ENCODE assay signal across 19 cellular contexts in the genomic region with DNA sequence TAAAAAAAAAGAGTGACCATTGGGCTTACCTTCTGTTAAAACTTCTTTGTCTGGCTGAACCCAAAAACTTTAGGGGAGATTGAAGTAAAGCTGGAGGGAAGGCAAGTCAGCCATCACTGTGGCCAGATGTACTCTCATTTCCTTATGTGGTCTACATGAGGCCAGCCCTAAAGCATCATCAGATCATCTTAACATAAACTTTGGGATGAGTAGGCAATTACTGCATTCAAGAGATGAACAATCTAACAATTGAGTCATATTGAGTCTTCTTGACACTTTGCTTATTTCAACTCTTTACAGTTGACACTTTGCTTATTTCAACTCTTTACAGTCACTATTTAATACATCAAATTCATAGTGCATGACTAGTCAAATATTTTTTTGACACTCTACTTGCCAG.
A peak's percentile ranks its signal among the peaks of the same experiment; 100 is the strongest.
DNase-seq lines count a peak whose midpoint lies in the region; ATAC-seq and TF ChIP-seq lines count a peak whose summit lies in the region.
"Had no signal": no experiment of that assay in that cellular context is flagged by ENCODE, and none has a peak within 500 bp of the region (broad histone marks: within the 10 kb centered on the region; RNA-seq: fewer than 3 reads in every experiment).

No MANE protein-coding gene starts in this region.

- H3K27ac ChIP-seq in smooth muscle cell (ENCODE audit: low read depth) (no peak overlapping the region), dorsolateral prefrontal cortex (no peak overlapping the region)
- H3K27ac ChIP-seq: ascending aorta, C4-2B, upper lobe of left lung had no signal

- no peaks in the 10 kb centered on the region for H3K79me2 ChIP-seq in smooth muscle cell (ENCODE audit: low read depth)

- peak; percentile 95 for ATAC-seq in activated CD4-positive, alpha-beta T cell treated with anti-CD3 and anti-CD28 coated beads for 36 hours

- POLR2A ChIA-PET in activated CD4-positive, alpha-beta T cell treated with anti-CD3 and anti-CD28 coated beads for 36 hours (lab: Charles Lee), result interaction anchor here (0.6 to 0.7 kb wide), 3 partner anchors 239 to 682 kb away, joined by 3 to 7 read pairs (median 4); no protein-coding TSS in a partner anchor
- POLR2A ChIA-PET in activated CD4-positive, alpha-beta T cell treated with anti-CD3 and anti-CD28 coated beads, Interleukin-2, amount 10 ng/mL, durations not matched to agents 7 days and 5 days (lab: Charles Lee), result no interaction called here

- TF ChIP-seq CTCF in HFFc6 (IDR thresholded peaks at IDR 0.05) (no peak), astrocyte of the spinal cord (IDR thresholded peaks at IDR 0.05; ENCODE audit: low read depth, low read length) (no peak), smooth muscle cell (IDR thresholded peaks at IDR 0.05; ENCODE audit: borderline replicate concordance, insufficient read depth, poor library complexity, severe bottlenecking) (no peak), dorsolateral prefrontal cortex (IDR thresholded peaks at IDR 0.05 in 54 of 56, conservative IDR thresholded peaks at IDR 0.05 in 2 of 56; ENCODE audit: low read depth in 1 of 56, partially characterized antibody in 56 of 56) (no peak), mesothelial cell of epicardium (IDR thresholded peaks at IDR 0.05; ENCODE audit: unreplicated experiment) (no peak)

- no peaks in the 10 kb centered on the region for H3K4me1 Mint-ChIP-seq in activated CD4-positive, alpha-beta T cell treated with anti-CD3 and anti-CD28 coated beads for 36 hours
- no peaks in the 10 kb centered on the region for H3K4me1 Mint-ChIP-seq in activated CD4-positive, alpha-beta T cell treated with anti-CD3 and anti-CD28 coated beads, Interleukin-2, amount 10 ng/mL, durations not matched to agents 7 days and 5 days
- H3K4me1 Mint-ChIP-seq in HFFc6 (ENCODE audit: low read depth) (peaks cover 17% of the 10 kb centered on the region), mesothelial cell of epicardium (peaks cover 3% of the 10 kb centered on the region)
- H3K4me1 Mint-ChIP-seq: naive B cell had no signal

- H3K36me3 Mint-ChIP-seq in activated CD4-positive, alpha-beta T cell treated with anti-CD3 and anti-CD28 coated beads for 36 hours (ENCODE audit: low read depth), result no peaks in the 10 kb centered on the region
- H3K36me3 Mint-ChIP-seq in activated CD4-positive, alpha-beta T cell treated with anti-CD3 and anti-CD28 coated beads, Interleukin-2, amount 10 ng/mL, durations not matched to agents 7 days and 5 days (ENCODE audit: low read depth), result peaks cover 2% of the 10 kb centered on the region
- H3K36me3 Mint-ChIP-seq in HFFc6 (ENCODE audit: low read depth) (peaks cover 17% of the 10 kb centered on the region), mesothelial cell of epicardium (peaks cover 5% of the 10 kb centered on the region)

- CTCF ChIA-PET in activated CD4-positive, alpha-beta T cell treated with anti-CD3 and anti-CD28 coated beads for 36 hours (lab: Charles Lee), result interaction anchor here (0.6 to 1.8 kb wide), 6 partner anchors 9 to 332 kb away, joined by 3 to 5 read pairs (median 4); no protein-coding TSS in a partner anchor
- CTCF ChIA-PET in activated CD4-positive, alpha-beta T cell treated with anti-CD3 and anti-CD28 coated beads, Interleukin-2, amount 10 ng/mL, durations not matched to agents 7 days and 5 days (lab: Charles Lee), result interaction anchor here (0.6 to 0.9 kb wide), 2 partner anchors 52 to 172 kb away, joined by 3 to 5 read pairs; no protein-coding TSS in a partner anchor

- peaks cover 2% of the 10 kb centered on the region for H3K9me3 Mint-ChIP-seq in activated CD4-positive, alpha-beta T cell treated with anti-CD3 and anti-CD28 coated beads for 36 hours (ENCODE audit: low read depth)
- no peaks in the 10 kb centered on the region for H3K9me3 Mint-ChIP-seq in activated CD4-positive, alpha-beta T cell treated with anti-CD3 and anti-CD28 coated beads, Interleukin-2, amount 10 ng/mL, durations not matched to agents 7 days and 5 days
- peaks cover 9% of the 10 kb centered on the region for H3K9me3 Mint-ChIP-seq in HFFc6
- H3K9me3 Mint-ChIP-seq in mesothelial cell of epicardium, result peaks cover 32% of the 10 kb centered on the region

- H3K9me3 ChIP-seq in smooth muscle cell (replicated peaks; ENCODE audit: low read depth), result no peaks in the 10 kb centered on the region
- H3K9me3 ChIP-seq: ascending aorta, upper lobe of left lung had no signal

- no peak overlapping the region for H3K9ac ChIP-seq in smooth muscle cell (ENCODE audit: low read depth)

- no peak overlapping the region for H3K4me3 Mint-ChIP-seq in activated CD4-positive, alpha-beta T cell treated with anti-CD3 and anti-CD28 coated beads for 36 hours
- no peak overlapping the region for H3K4me3 Mint-ChIP-seq in activated CD4-positive, alpha-beta T cell treated with anti-CD3 and anti-CD28 coated beads, Interleukin-2, amount 10 ng/mL, durations not matched to agents 7 days and 5 days
- H3K4me3 Mint-ChIP-seq in HFFc6, result no peak overlapping the region
- no peak overlapping the region for H3K4me3 Mint-ChIP-seq in mesothelial cell of epicardium
- H3K4me3 Mint-ChIP-seq: naive B cell had no signal

- in situ Hi-C loops in astrocyte of the spinal cord (cut with HindIII; ENCODE audit: low sequenced_read_pairs), result no loop called here

- peaks cover 10% of the 10 kb centered on the region for H3K27me3 Mint-ChIP-seq in activated CD4-positive, alpha-beta T cell treated with anti-CD3 and anti-CD28 coated beads for 36 hours
- peaks cover 18% of the 10 kb centered on the region for H3K27me3 Mint-ChIP-seq in activated CD4-positive, alpha-beta T cell treated with anti-CD3 and anti-CD28 coated beads, Interleukin-2, amount 10 ng/mL, durations not matched to agents 7 days and 5 days
- H3K27me3 Mint-ChIP-seq in HFFc6 (ENCODE audit: insufficient read depth) (peaks cover 3% of the 10 kb centered on the region), mesothelial cell of epicardium (ENCODE audit: low read depth) (peaks cover 3% of the 10 kb centered on the region)

- no peaks in the 10 kb centered on the region for H4K20me1 ChIP-seq in smooth muscle cell (ENCODE audit: low read depth)

- H3K4me3 ChIP-seq in astrocyte of the spinal cord (ENCODE audit: low read depth, low read length), result no peak overlapping the region
- H3K4me3 ChIP-seq in smooth muscle cell, result no peak overlapping the region
- no peak overlapping the region for H3K4me3 ChIP-seq in dorsolateral prefrontal cortex
- H3K4me3 ChIP-seq: ascending aorta, upper lobe of left lung had no signal

- intact Hi-C loops in activated CD4-positive, alpha-beta T cell treated with anti-CD3 and anti-CD28 coated beads for 36 hours (cut with DNase I, micrococcal nuclease), result no loop called here
- intact Hi-C loops in dorsolateral prefrontal cortex (cut with DNase I), result no loop called here

- DNase-seq in activated CD4-positive, alpha-beta T cell treated with anti-CD3 and anti-CD28 coated beads for 36 hours, result peak; percentile 14
- DNase-seq in activated CD4-positive, alpha-beta T cell treated with anti-CD3 and anti-CD28 coated beads, Interleukin-2, amount 10 ng/mL, durations not matched to agents 7 days and 5 days, result no peak
- DNase-seq in HFFc6 (peak; percentile 62), astrocyte of the spinal cord (ENCODE audit: low read depth, low spot score) (peak; percentile 15), smooth muscle cell (lab: John Stamatoyannopoulos, UW; ENCODE audit: unreplicated experiment) (no peak), occipital lobe (lab: John Stamatoyannopoulos, UW) (no peak), dorsolateral prefrontal cortex (no peak), mesothelial cell of epicardium (ENCODE audit: low spot score in 2 of 2, unreplicated experiment in 2 of 2) (no peak)
- DNase-seq: activated CD4-positive, alpha-beta T cell treated with anti-CD3 and anti-CD28 coated beads for 48 hours; activated CD8-positive, alpha-beta memory T cell treated with anti-CD3 and anti-CD28 coated beads, Interleukin-2, amount 50 U/mL, for 48 hours; activated naive CD4-positive, alpha-beta T cell; DMS53; KBM-7; naive B cell; NCI-H1105; NCI-H524 treated with DMSO at 0.1 percent for 48 hours; upper lobe of left lung had no signal

- H3K36me3 ChIP-seq in smooth muscle cell (ENCODE audit: low read depth), result no peaks in the 10 kb centered on the region
- H3K36me3 ChIP-seq: ascending aorta, upper lobe of left lung had no signal

- no peaks in the 10 kb centered on the region for H3K27me3 ChIP-seq in smooth muscle cell (ENCODE audit: low read depth)
- peaks cover 0 to 25% (median 0%) of the 10 kb centered on the region in 45 donors for H3K27me3 ChIP-seq in dorsolateral prefrontal cortex
- H3K27me3 ChIP-seq: ascending aorta, upper lobe of left lung had no signal

- no peaks in the 10 kb centered on the region for H3K4me1 ChIP-seq in smooth muscle cell (ENCODE audit: low read depth)
- H3K4me1 ChIP-seq: upper lobe of left lung had no signal

- H3K4me2 ChIP-seq in smooth muscle cell, result peak overlapping the region; percentile 13

- no peak overlapping the region for H3K27ac Mint-ChIP-seq in activated CD4-positive, alpha-beta T cell treated with anti-CD3 and anti-CD28 coated beads for 36 hours
- H3K27ac Mint-ChIP-seq in activated CD4-positive, alpha-beta T cell treated with anti-CD3 and anti-CD28 coated beads, Interleukin-2, amount 10 ng/mL, durations not matched to agents 7 days and 5 days, result no peak overlapping the region
- H3K27ac Mint-ChIP-seq in HFFc6 (no peak overlapping the region), mesothelial cell of epicardium (no peak overlapping the region)
- H3K27ac Mint-ChIP-seq: naive B cell had no signal

- H2AFZ ChIP-seq in smooth muscle cell (ENCODE audit: low read depth), result no peak overlapping the region

- H3F3A ChIP-seq in smooth muscle cell (ENCODE audit: low read depth), result no peaks in the 10 kb centered on the region

Comparison
In these comparisons a context has a peak if more than half of its experiments do, and no peak if none do; other contexts are left out.
1. DNase-seq: peak in activated CD4-positive, alpha-beta T cell treated with anti-CD3 and anti-CD28 coated beads for 36 hours (single experiment), HFFc6 (single experiment) and astrocyte of the spinal cord (single experiment); none in activated CD4-positive, alpha-beta T cell treated with anti-CD3 and anti-CD28 coated beads, Interleukin-2, amount 10 ng/mL, durations not matched to agents 7 days and 5 days (single experiment), smooth muscle cell (single experiment), occipital lobe (single experiment), dorsolateral prefrontal cortex (0 of 10) and mesothelial cell of epicardium (0 of 2).